Comparison of ENCODE assay signal across 1 cellular context in genomic region chr7:150978136-150978789, GRCh38.
TF ChIP-seq lines count a peak whose summit lies in the region.

Gene KCNH2 (minus strand): TSS chr7:150978321. CDS start chr7:150977913, 408 bp downstream.

TF ChIP-seq in K562, 482 proteins besides CTCF, POLR2A, EP300 and RAD21 (continued from another document and continues in another):
- TF ChIP-seq HINFP (tag; conservative IDR thresholded peaks at IDR 0.05; ENCODE audit: low read depth) (no peak), FOXP4 (CRISPR knock-in tag; IDR thresholded peaks at IDR 0.05; ENCODE audit: borderline replicate concordance) (no peak), GATA2 (CRISPR knock-in tag; IDR thresholded peaks at IDR 0.05) (no peak; the same call in 1 of the 2 replicates), ZFPM2 (CRISPR knock-in tag; IDR thresholded peaks at IDR 0.05) (no peak), HSF4 (CRISPR knock-in tag; IDR thresholded peaks at IDR 0.05; ENCODE audit: borderline replicate concordance) (no peak), ZNF445 (CRISPR knock-in tag; IDR thresholded peaks at IDR 0.05; ENCODE audit: low read depth) (no peak), ETV6 (IDR thresholded peaks at IDR 0.05; ENCODE audit: borderline replicate concordance in 1 of 2, low read depth in 2 of 2, low read length in 1 of 2) (no peak), ETV6 (CRISPR knock-in tag; IDR thresholded peaks at IDR 0.05; ENCODE audit: borderline replicate concordance) (no peak), U2AF1 (optimal IDR thresholded peaks at IDR 0.05; ENCODE audit: low read depth, low read length) (no peak), ZNF217 (CRISPR knock-in tag; IDR thresholded peaks at IDR 0.05) (no peak), PHB (CRISPR knock-in tag; IDR thresholded peaks at IDR 0.05) (0 out of 2 replicates have a peak, but pooled peaks have one; percentile 59), ATF3 (IDR thresholded peaks at IDR 0.05) (no peak), ATF3 (CRISPR knock-in tag; conservative IDR thresholded peaks at IDR 0.05) (no peak), ZBTB17 (CRISPR knock-in tag; IDR thresholded peaks at IDR 0.05) (no peak), MCM5 (IDR thresholded peaks at IDR 0.05; ENCODE audit: low read depth) (no peak), MITF (IDR thresholded peaks at IDR 0.05) (no peak), SRSF1 (IDR thresholded peaks at IDR 0.05; ENCODE audit: low read depth, low read length) (no peak), ZNF764 (CRISPR knock-in tag; IDR thresholded peaks at IDR 0.05; ENCODE audit: low read depth) (no peak), HDAC1 (IDR thresholded peaks at IDR 0.05) (no peak), ZNF41 (CRISPR knock-in tag; conservative IDR thresholded peaks at IDR 0.05) (no peak), MCM2 (IDR thresholded peaks at IDR 0.05; ENCODE audit: low read depth) (no peak), BHLHE40 (IDR thresholded peaks at IDR 0.05; ENCODE audit: low read length) (no peak), ARID1B (IDR thresholded peaks at IDR 0.05) (no peak), SREBF2 (CRISPR knock-in tag; IDR thresholded peaks at IDR 0.05) (no peak), SMARCB1 (IDR thresholded peaks at IDR 0.05; ENCODE audit: insufficient read length, low read depth) (no peak), TAF9B (IDR thresholded peaks at IDR 0.05; ENCODE audit: partially characterized antibody) (no peak), SETDB1 (IDR thresholded peaks at IDR 0.05; ENCODE audit: low read length) (no peak), TAL1 (IDR thresholded peaks at IDR 0.05) (no peak), KDM5B (IDR thresholded peaks at IDR 0.05; ENCODE audit: insufficient replicate concordance, low read depth, low read length) (no peak), ETS1 (conservative IDR thresholded peaks at IDR 0.05; ENCODE audit: control insufficient read depth, low read depth, low read length) (peak; percentile 27; the same call in 1 of the 2 replicates), SMARCA4 (IDR thresholded peaks at IDR 0.05) (no peak), ZNF282 (CRISPR knock-in tag; IDR thresholded peaks at IDR 0.05) (no peak), ZBTB9 (CRISPR knock-in tag; IDR thresholded peaks at IDR 0.05) (0 out of 2 replicates have a peak, but pooled peaks have one; percentile 10), NFATC3 (IDR thresholded peaks at IDR 0.05) (no peak), NR2F6 (CRISPR knock-in tag; IDR thresholded peaks at IDR 0.05) (no peak), FOXK2 (conservative IDR thresholded peaks at IDR 0.05 in 1 of 2, IDR thresholded peaks at IDR 0.05 in 1 of 2; ENCODE audit: low read depth in 2 of 2) (no peak), RNF2 (IDR thresholded peaks at IDR 0.05) (no peak), SAFB2 (IDR thresholded peaks at IDR 0.05; ENCODE audit: borderline replicate concordance, low read depth, low read length, severe bottlenecking) (no peak), CAMTA2 (CRISPR knock-in tag; conservative IDR thresholded peaks at IDR 0.05) (0 out of 2 replicates have a peak, but pooled peaks have one; percentile 48), ZNF12 (CRISPR knock-in tag; IDR thresholded peaks at IDR 0.05) (no peak), MAZ (CRISPR knock-in tag; conservative IDR thresholded peaks at IDR 0.05 in 1 of 2, IDR thresholded peaks at IDR 0.05 in 1 of 2) (peak in 1 of 2 experiments; percentile 56; a peak in 2 of 4 replicates), HIVEP1 (CRISPR knock-in tag; IDR thresholded peaks at IDR 0.05) (no peak), ZNF717 (CRISPR knock-in tag; IDR thresholded peaks at IDR 0.05) (0 out of 2 replicates have a peak, but pooled peaks have one; percentile 34), RNF219 (CRISPR knock-in tag; IDR thresholded peaks at IDR 0.05) (no peak), ZBTB8A (IDR thresholded peaks at IDR 0.05; ENCODE audit: partially characterized antibody) (no peak), ZHX1 (conservative IDR thresholded peaks at IDR 0.05; ENCODE audit: low read length) (no peak), JUND (IDR thresholded peaks at IDR 0.05; ENCODE audit: borderline replicate concordance, low read depth, low read length) (no peak), JUND (tag; IDR thresholded peaks at IDR 0.05; ENCODE audit: borderline replicate concordance, low read depth, low read length) (no peak), ZNF253 (CRISPR knock-in tag; conservative IDR thresholded peaks at IDR 0.05) (no peak), HMGN3 (IDR thresholded peaks at IDR 0.05; ENCODE audit: borderline replicate concordance, extremely low read depth, insufficient read length, low read depth, low read length) (no peak), ZFP30 (CRISPR knock-in tag; IDR thresholded peaks at IDR 0.05; ENCODE audit: borderline replicate concordance) (no peak), ARNT (IDR thresholded peaks at IDR 0.05) (no peak), NCOA1 (IDR thresholded peaks at IDR 0.05; ENCODE audit: low read depth) (no peak), ZNF224 (CRISPR knock-in tag; IDR thresholded peaks at IDR 0.05) (no peak), CCNT2 (IDR thresholded peaks at IDR 0.05; ENCODE audit: borderline replicate concordance, extremely low read depth, insufficient read length, low read depth, low read length) (peak; percentile 48), SMAD4 (CRISPR knock-in tag; conservative IDR thresholded peaks at IDR 0.05) (peak; percentile 13; the same call in 1 of the 2 replicates), ZNF23 (CRISPR knock-in tag; IDR thresholded peaks at IDR 0.05) (no peak), GTF2B (IDR thresholded peaks at IDR 0.05; ENCODE audit: extremely low read depth, insufficient read length) (no peak)
